ENCODE assay signal across 16 cellular contexts in genomic region chr2:43074052-43074451, GRCh38.
DNase-seq lines count a peak whose midpoint lies in the region; ATAC-seq and TF ChIP-seq lines count a peak whose summit lies in the region.
"Had no signal": no experiment of that assay in that cellular context is flagged by ENCODE, and none has a peak within 500 bp of the region (broad histone marks: within the 10 kb centered on the region; RNA-seq: fewer than 3 reads in every experiment).

No MANE protein-coding gene starts in this region.

- intact Hi-C loops in activated naive CD4-positive, alpha-beta T cell treated with anti-CD3 and anti-CD28 coated beads for 36 hours (cut with micrococcal nuclease), result no loop called here
- intact Hi-C loops in esophagus squamous epithelium (cut with DNase I) (no loop called here), upper lobe of right lung (cut with DNase I) (no loop called here)

- H3K9me3 ChIP-seq in esophagus squamous epithelium (no peaks in the 10 kb centered on the region), osteoblast (ENCODE audit: low read depth, low read length) (no peaks in the 10 kb centered on the region), upper lobe of right lung (no peaks in the 10 kb centered on the region)

- no peak for ATAC-seq in upper lobe of right lung

- peaks cover 33 to 79% (median 44%) of the 10 kb centered on the region in 3 donors for H3K4me1 ChIP-seq in esophagus squamous epithelium
- H3K4me1 ChIP-seq in osteoblast (ENCODE audit: insufficient read depth, low read length), result peaks cover 49% of the 10 kb centered on the region
- peaks cover 55% of the 10 kb centered on the region for H3K4me1 ChIP-seq in upper lobe of right lung

- no peaks in the 10 kb centered on the region for H3K9me3 Mint-ChIP-seq in activated naive CD4-positive, alpha-beta T cell treated with anti-CD3 and anti-CD28 coated beads, Interleukin-2, amount 10 ng/mL, durations not matched to agents 7 days and 5 days
- H3K9me3 Mint-ChIP-seq in activated naive CD4-positive, alpha-beta T cell treated with anti-CD3 and anti-CD28 coated beads for 36 hours, result no peaks in the 10 kb centered on the region
- H3K9me3 Mint-ChIP-seq: activated naive CD8-positive, alpha-beta T cell treated with anti-CD3 and anti-CD28 coated beads, Interleukin-2, amount 10 ng/mL, durations not matched to agents 7 days and 5 days; IgD-negative memory B cell had no signal

- CTCF ChIA-PET in activated naive CD4-positive, alpha-beta T cell treated with anti-CD3 and anti-CD28 coated beads, Interleukin-2, amount 10 ng/mL, durations not matched to agents 7 days and 5 days (lab: Charles Lee), result no interaction called here
- CTCF ChIA-PET in activated naive CD4-positive, alpha-beta T cell treated with anti-CD3 and anti-CD28 coated beads for 36 hours (lab: Charles Lee), result no interaction called here

- no peaks in the 10 kb centered on the region for H3K36me3 Mint-ChIP-seq in activated naive CD4-positive, alpha-beta T cell treated with anti-CD3 and anti-CD28 coated beads, Interleukin-2, amount 10 ng/mL, durations not matched to agents 7 days and 5 days
- H3K36me3 Mint-ChIP-seq in activated naive CD4-positive, alpha-beta T cell treated with anti-CD3 and anti-CD28 coated beads for 36 hours (ENCODE audit: low read depth), result no peaks in the 10 kb centered on the region
- H3K36me3 Mint-ChIP-seq: activated naive CD8-positive, alpha-beta T cell treated with anti-CD3 and anti-CD28 coated beads, Interleukin-2, amount 10 ng/mL, durations not matched to agents 7 days and 5 days; IgD-negative memory B cell had no signal

- H3K36me3 ChIP-seq in esophagus squamous epithelium, result no peaks in the 10 kb centered on the region
- H3K36me3 ChIP-seq in osteoblast (ENCODE audit: insufficient read depth, low read length), result no peaks in the 10 kb centered on the region
- no peaks in the 10 kb centered on the region for H3K36me3 ChIP-seq in upper lobe of right lung
- H3K36me3 ChIP-seq: WERI-Rb-1 had no signal

- H3K4me3 Mint-ChIP-seq in activated naive CD4-positive, alpha-beta T cell treated with anti-CD3 and anti-CD28 coated beads, Interleukin-2, amount 10 ng/mL, durations not matched to agents 7 days and 5 days, result no peak overlapping the region
- H3K4me3 Mint-ChIP-seq in activated naive CD4-positive, alpha-beta T cell treated with anti-CD3 and anti-CD28 coated beads for 36 hours, result no peak overlapping the region
- H3K4me3 Mint-ChIP-seq: activated naive CD8-positive, alpha-beta T cell treated with anti-CD3 and anti-CD28 coated beads, Interleukin-2, amount 10 ng/mL, durations not matched to agents 7 days and 5 days; IgD-negative memory B cell had no signal

- H4K20me1 ChIP-seq in osteoblast (ENCODE audit: insufficient read depth, low read length), result no peaks in the 10 kb centered on the region

- no peak overlapping the region for H3K27ac Mint-ChIP-seq in activated naive CD4-positive, alpha-beta T cell treated with anti-CD3 and anti-CD28 coated beads, Interleukin-2, amount 10 ng/mL, durations not matched to agents 7 days and 5 days
- no peak overlapping the region for H3K27ac Mint-ChIP-seq in activated naive CD4-positive, alpha-beta T cell treated with anti-CD3 and anti-CD28 coated beads for 36 hours
- H3K27ac Mint-ChIP-seq: activated naive CD8-positive, alpha-beta T cell treated with anti-CD3 and anti-CD28 coated beads, Interleukin-2, amount 10 ng/mL, durations not matched to agents 7 days and 5 days; IgD-negative memory B cell had no signal

- TF ChIP-seq CTCF in esophagus squamous epithelium (IDR thresholded peaks at IDR 0.05) (no peak), osteoblast (IDR thresholded peaks at IDR 0.05; ENCODE audit: extremely low read depth, low read depth, low read length) (no peak), upper lobe of right lung (IDR thresholded peaks at IDR 0.05) (no peak)

- H3K27me3 Mint-ChIP-seq in activated naive CD4-positive, alpha-beta T cell treated with anti-CD3 and anti-CD28 coated beads, Interleukin-2, amount 10 ng/mL, durations not matched to agents 7 days and 5 days, result peaks cover 18% of the 10 kb centered on the region
- no peaks in the 10 kb centered on the region for H3K27me3 Mint-ChIP-seq in activated naive CD4-positive, alpha-beta T cell treated with anti-CD3 and anti-CD28 coated beads for 36 hours (ENCODE audit: low read depth)
- H3K27me3 Mint-ChIP-seq: activated naive CD8-positive, alpha-beta T cell treated with anti-CD3 and anti-CD28 coated beads, Interleukin-2, amount 10 ng/mL, durations not matched to agents 7 days and 5 days; IgD-negative memory B cell had no signal

- H3K27ac ChIP-seq in esophagus squamous epithelium, result peak overlapping the region; percentile 68 to 88 (median 84)
- H3K27ac ChIP-seq in osteoblast (ENCODE audit: low read depth, low read length), result peak overlapping the region; percentile 90
- H3K27ac ChIP-seq in upper lobe of right lung, result peak overlapping the region; percentile 78
- H3K27ac ChIP-seq: WERI-Rb-1 had no signal

- no peaks in the 10 kb centered on the region for H3K27me3 ChIP-seq in esophagus squamous epithelium
- H3K27me3 ChIP-seq in osteoblast (ENCODE audit: insufficient read depth, low read length), result no peaks in the 10 kb centered on the region
- H3K27me3 ChIP-seq in upper lobe of right lung, result no peaks in the 10 kb centered on the region
- H3K27me3 ChIP-seq: dorsolateral prefrontal cortex had no signal

- no peaks in the 10 kb centered on the region for H3K4me1 Mint-ChIP-seq in activated naive CD4-positive, alpha-beta T cell treated with anti-CD3 and anti-CD28 coated beads, Interleukin-2, amount 10 ng/mL, durations not matched to agents 7 days and 5 days
- H3K4me1 Mint-ChIP-seq in activated naive CD4-positive, alpha-beta T cell treated with anti-CD3 and anti-CD28 coated beads for 36 hours (ENCODE audit: low read depth), result no peaks in the 10 kb centered on the region
- H3K4me1 Mint-ChIP-seq: activated naive CD8-positive, alpha-beta T cell treated with anti-CD3 and anti-CD28 coated beads, Interleukin-2, amount 10 ng/mL, durations not matched to agents 7 days and 5 days had no signal

- no peak for TF ChIP-seq POLR2A in esophagus squamous epithelium (IDR thresholded peaks at IDR 0.05)

- H2AFZ ChIP-seq in osteoblast (ENCODE audit: low read length), result no peak overlapping the region

- WGBS in esophagus squamous epithelium, 2 donors, result 86 to 100% methylated on average over 1 of the region's 2 CpGs

- H3K4me2 ChIP-seq in osteoblast (ENCODE audit: insufficient read depth, low read length), result no peak overlapping the region

- H3K4me3 ChIP-seq in esophagus squamous epithelium (no peak overlapping the region), osteoblast (ENCODE audit: insufficient read depth, low read length) (no peak overlapping the region), upper lobe of right lung (no peak overlapping the region)
- H3K4me3 ChIP-seq: dorsolateral prefrontal cortex had no signal

- peak; percentile 18 for DNase-seq in activated naive CD4-positive, alpha-beta T cell treated with anti-CD3 and anti-CD28 coated beads, Interleukin-2, amount 10 ng/mL, durations not matched to agents 7 days and 5 days
- DNase-seq in activated naive CD4-positive, alpha-beta T cell treated with anti-CD3 and anti-CD28 coated beads for 36 hours, result no peak
- no peak for DNase-seq in esophagus squamous epithelium (lab: John Stamatoyannopoulos, UW)
- peak; percentile 57 for DNase-seq in osteoblast (ENCODE audit: insufficient read length, low spot score, missing footprints)
- DNase-seq in upper lobe of right lung, result no peak
- DNase-seq in NCI-H524 treated with DMSO at 0.1 percent for 48 hours (lab: John Stamatoyannopoulos, UW), result no peak
- DNase-seq in HuH-7.5 (ENCODE audit: low spot score), result no peak
- DNase-seq in AG08395 (ENCODE audit: low spot score), result no peak
- DNase-seq: 8988T; activated naive CD8-positive, alpha-beta T cell treated with anti-CD3 and anti-CD28 coated beads, Interleukin-2, amount 10 ng/mL, durations not matched to agents 7 days and 5 days; COR-L47; dorsolateral prefrontal cortex; NCI-H1694; NCI-H774; WERI-Rb-1 had no signal

- no peaks in the 10 kb centered on the region for H3K79me2 ChIP-seq in osteoblast (ENCODE audit: insufficient read depth, low read length)

Comparison
In these comparisons a context has a peak if more than half of its experiments do, and no peak if none do; other contexts are left out.
1. DNase-seq: peak in activated naive CD4-positive, alpha-beta T cell treated with anti-CD3 and anti-CD28 coated beads, Interleukin-2, amount 10 ng/mL, durations not matched to agents 7 days and 5 days (single experiment) and osteoblast (single experiment); none in activated naive CD4-positive, alpha-beta T cell treated with anti-CD3 and anti-CD28 coated beads for 36 hours (single experiment), esophagus squamous epithelium (single experiment), upper lobe of right lung (single experiment), NCI-H524 treated with DMSO at 0.1 percent for 48 hours (single experiment), HuH-7.5 (single experiment) and AG08395 (single experiment).
2. Peak in every context shown above with its lines, with median percentiles within 50 percentile points of each other: H3K27ac ChIP-seq.